18 cellular contexts compared by ENCODE assay signal in the genomic region with DNA sequence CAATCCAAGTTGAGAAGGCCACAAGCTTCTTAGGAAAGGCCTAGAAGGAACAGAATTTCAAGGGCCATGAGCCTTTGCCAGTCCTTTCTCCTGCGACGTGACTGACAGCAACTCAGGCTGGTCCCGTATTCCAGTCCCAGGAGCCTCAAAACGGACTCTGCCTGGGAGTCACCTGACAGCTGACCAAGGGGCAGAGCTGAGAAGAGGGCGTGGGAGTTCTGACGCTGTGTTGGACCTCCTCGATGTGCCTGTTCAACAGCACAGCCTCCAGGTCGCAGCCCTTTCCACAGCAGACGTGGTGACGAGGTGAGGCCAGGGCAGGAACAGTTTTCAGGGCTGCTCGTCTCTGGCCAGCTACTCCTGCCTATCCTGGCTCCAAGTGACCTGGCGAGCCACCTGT. TPM values are rescaled to one million over a fixed set of nuclear protein-coding genes. Genes with fewer than 3 reads are reported as not detected.
DNase-seq lines count a peak whose midpoint lies in the region; ATAC-seq and TF ChIP-seq lines count a peak whose summit lies in the region.
"Had no signal": no experiment of that assay in that cellular context is flagged by ENCODE, and none has a peak within 500 bp of the region (broad histone marks: within the 10 kb centered on the region; RNA-seq: fewer than 3 reads in every experiment).

No MANE protein-coding gene starts in this region.

- dilution Hi-C loops in IMR-90 (cut with HindIII; ENCODE audit: low sequenced_read_pairs, unreplicated experiment) = no loop called here

- H3K56ac ChIP-seq in IMR-90 (ENCODE audit: extremely low read depth, insufficient read depth, low read length) = no peak overlapping the region

- no peak overlapping the region for H4K8ac ChIP-seq in IMR-90 (ENCODE audit: low read depth in 2 of 2, low read length in 2 of 2)

- no peaks in the 10 kb centered on the region for H3K4me1 ChIP-seq in IMR-90 (ENCODE audit: control insufficient read depth, insufficient read depth, low read length)
- H3K4me1 ChIP-seq in ovary (ENCODE audit: insufficient read depth) = no peaks in the 10 kb centered on the region

- no peak overlapping the region for H4K5ac ChIP-seq in IMR-90 (ENCODE audit: low read depth, low read length)

- TF ChIP-seq RAD21 in IMR-90 (IDR thresholded peaks at IDR 0.05; ENCODE audit: low read length) = no peak

- H3K9me1 ChIP-seq in IMR-90 (ENCODE audit: insufficient read depth, low read length) = 0 out of 2 replicates have a peak, but pooled peaks cover 3% of the 10 kb centered on the region

- H3K14ac ChIP-seq in IMR-90 (replicated peaks; ENCODE audit: low read depth, low read length) = no peak overlapping the region

- no peak overlapping the region for H2BK120ac ChIP-seq in IMR-90 (ENCODE audit: low read depth, low read length)

- POLR2A ChIA-PET in IMR-90 (lab: Charles Lee; ENCODE audit: unreplicated experiment) = no interaction called here

- no peak for TF ChIP-seq CTCF in IMR-90 (conservative IDR thresholded peaks at IDR 0.05; ENCODE audit: low read depth, low read length)
- TF ChIP-seq CTCF in ovary (IDR thresholded peaks at IDR 0.05) = no peak

- H3K27ac ChIP-seq in IMR-90 (ENCODE audit: insufficient read depth, low read length) (no peak overlapping the region), cingulate gyrus (ENCODE audit: low read depth, low read length) (peak overlapping the region; percentile 25), ovary (no peak overlapping the region), temporal lobe (ENCODE audit: low read depth, low read length) (peak overlapping the region; percentile 93)
- H3K27ac ChIP-seq: C4-2B, HL-60 had no signal

- intact Hi-C loops in IMR-90 (cut with micrococcal nuclease) = loop anchor here (10.0 kb wide), 2 partner anchors 294 to 364 kb away; no protein-coding TSS in a partner anchor
- intact Hi-C loops in ovary (cut with DNase I) = loop anchor here in 1 of 4 donors (10.0 kb wide), 1 partner anchor 294 kb away; no protein-coding TSS in a partner anchor

- H3K27me3 ChIP-seq in IMR-90 (ENCODE audit: control insufficient read depth, insufficient read depth, low read length) = no peaks in the 10 kb centered on the region
- no peaks in the 10 kb centered on the region for H3K27me3 ChIP-seq in ovary

- no peaks in the 10 kb centered on the region for H3K9me3 ChIP-seq in IMR-90 (ENCODE audit: control insufficient read depth, insufficient read depth, low read length)
- H3K9me3 ChIP-seq in ovary = no peaks in the 10 kb centered on the region

- H2BK20ac ChIP-seq in IMR-90 (ENCODE audit: low read depth, low read length) = no peak overlapping the region

- H2AK9ac ChIP-seq in IMR-90 (replicated peaks; ENCODE audit: low read depth, low read length, poor library complexity) = no peak overlapping the region

- BruUV-seq in IMR-90 (replicated peaks; lab: Mats Ljungman, UMichigan) = no TSS peak

- no peak overlapping the region for H4K91ac ChIP-seq in IMR-90 (ENCODE audit: insufficient read depth, low read depth, low read length)

- WGBS in IMR-90 (ENCODE audit: extremely low coverage in 2 of 2, insufficient read length in 1 of 2), 2 experiments = 95% methylated on average over 11 of the region's 12 CpGs; no CpG with 5 or more reads in 1 of the 2 experiments
- WGBS in ovary, 3 donors = 82 to 87% (median 84%) methylated on average over 12 of the region's 12 CpGs

- ATAC-seq in IMR-90 (ENCODE audit: low read depth) (no peak), HG03097 (IDR thresholded peaks at IDR 0.05; ENCODE audit: low FRiP score, unreplicated experiment) (no peak)
- ATAC-seq: PC-3 had no signal

- CTCF ChIA-PET in IMR-90 (lab: Yijun Ruan, JAX) = interaction anchor here (1.0 kb wide), 2 partner anchors 16 to 420 kb away, joined by 3 read pairs; no protein-coding TSS in a partner anchor

- H2AK5ac ChIP-seq in IMR-90 (ENCODE audit: low read depth, low read length) = no peak overlapping the region

- no peak overlapping the region for H3K4me2 ChIP-seq in IMR-90 (ENCODE audit: low read depth, low read length)

- H2BK15ac ChIP-seq in IMR-90 (ENCODE audit: low read depth, low read length) = no peak overlapping the region

- H2AFZ ChIP-seq in IMR-90 (replicated peaks; ENCODE audit: low read length, poor library complexity) = peak overlapping the region; percentile 14

- H3K4ac ChIP-seq in IMR-90 (ENCODE audit: low read depth, low read length) = no peak overlapping the region

- H3K36me3 ChIP-seq in IMR-90 (ENCODE audit: control insufficient read depth, insufficient read depth, low read length) (peaks cover 11% of the 10 kb centered on the region), ovary (no peaks in the 10 kb centered on the region)

- H3K18ac ChIP-seq in IMR-90 (ENCODE audit: low read depth, low read length) = no peak overlapping the region

- TF ChIP-seq POLR2A in IMR-90 (IDR thresholded peaks at IDR 0.05; ENCODE audit: low read depth, low read length) (no peak), ovary (IDR thresholded peaks at IDR 0.05) (no peak)

- H3K23ac ChIP-seq in IMR-90 (ENCODE audit: low read depth, low read length) = no peak overlapping the region

- no peak for TF ChIP-seq EP300 in ovary (IDR thresholded peaks at IDR 0.05)

- 0 out of 2 replicates have a peak, but pooled peaks cover 4% of the 10 kb centered on the region for H4K20me1 ChIP-seq in IMR-90 (ENCODE audit: insufficient read depth, low read length)

- H3K4me3 ChIP-seq in IMR-90 (ENCODE audit: insufficient read depth, low read depth, low read length) (no peak overlapping the region), ovary (no peak overlapping the region)

- no peak overlapping the region for H2BK5ac ChIP-seq in IMR-90 (ENCODE audit: low read depth, low read length, poor library complexity, severe bottlenecking)

- DNase-seq in IMR-90 (no peak), ovary (peak in 3 of 5 donors; percentile 6 to 27 (median 18)), GOT3 (lab: John Stamatoyannopoulos, UW) (no peak)
- no peak for DNase-seq in stimulated activated CD4-positive, alpha-beta T cell treated with anti-CD3 and anti-CD28 coated beads, Interleukin-12 subunit alpha, Interleukin-12 subunit beta, amount 100 ng/mL, for 4 hours
- DNase-seq: AML-193, DMS79 treated with DMSO at 0.1 percent for 48 hours, Karpas-422, NCI-H1417 treated with DMSO at 0.1 percent for 48 hours, NCI-H187 treated with DMSO at 0.1 percent for 48 hours, NCI-H2227 treated with DMSO at 0.1 percent for 48 hours, NCI-H524 treated with DMSO at 0.1 percent for 48 hours, RPMI8226 had no signal

- H3K9ac ChIP-seq in IMR-90 (ENCODE audit: low read depth, low read length) = no peak overlapping the region

- in situ Hi-C loops in IMR-90 (cut with MboI; ENCODE audit: low sequenced_read_pairs) = no loop called here

- H3K79me1 ChIP-seq in IMR-90 (ENCODE audit: low read depth in 1 of 2, low read length in 2 of 2) = no peaks in the 10 kb centered on the region

TF ChIP-seq in IMR-90, 13 proteins besides CTCF, POLR2A, EP300 and RAD21:
- TF ChIP-seq ELK1 (IDR thresholded peaks at IDR 0.05; ENCODE audit: borderline replicate concordance, low read depth, low read length) (no peak), USF2 (IDR thresholded peaks at IDR 0.05; ENCODE audit: low read depth, low read length) (no peak), SMC3 (IDR thresholded peaks at IDR 0.05; ENCODE audit: low read depth, low read length) (no peak), CHD1 (IDR thresholded peaks at IDR 0.05; ENCODE audit: low read depth, low read length) (no peak), CEBPB (IDR thresholded peaks at IDR 0.05; ENCODE audit: low read depth, low read length) (no peak), MAFK (IDR thresholded peaks at IDR 0.05; ENCODE audit: low read depth, low read length) (no peak), NFE2L2 (IDR thresholded peaks at IDR 0.05; ENCODE audit: low read depth, low read length) (no peak), FOS (IDR thresholded peaks at IDR 0.05; ENCODE audit: low read depth, low read length) (no peak), MAZ (IDR thresholded peaks at IDR 0.05; ENCODE audit: borderline replicate concordance, low read depth, low read length) (no peak), BHLHE40 (IDR thresholded peaks at IDR 0.05; ENCODE audit: low read depth, low read length) (no peak), RFX5 (IDR thresholded peaks at IDR 0.05; ENCODE audit: low read depth, low read length) (no peak), RCOR1 (IDR thresholded peaks at IDR 0.05; ENCODE audit: insufficient replicate concordance, low read length) (no peak), MXI1 (IDR thresholded peaks at IDR 0.05; ENCODE audit: borderline replicate concordance, low read depth, low read length) (no peak)

RNA-seq across cellular contexts. Expression of gene CENPO, which starts 37.6 kb away (rescaled TPM):
- total RNA-seq in IMR-90 (2012; rRNA removed) = 24.2 and 27.2 TPM in 2 replicates
- 20.1 and 21.7 TPM in 2 replicates for polyA plus RNA-seq in IMR-90 (2012; rRNA removed)
- 8.6 and 12.2 TPM in 2 replicates for polyA plus RNA-seq in IMR-90 (2012; cell fraction: cytosol; rRNA removed)
- 21.5 and 31.5 TPM in 2 replicates for polyA plus RNA-seq in IMR-90 (2012; cell fraction: nucleus; rRNA removed; ENCODE audit: low replicate concordance)
- total RNA-seq in ovary = 1 to 10 TPM; 1.0 to 3.9 (median 2.4) TPM
- 1 to 10 TPM; 1.7 to 4.7 TPM for polyA plus RNA-seq in ovary
- total RNA-seq in temporal lobe = 11.3 TPM

RNA-seq across cellular contexts. Expression of gene PTRHD1, which starts 37.6 kb away (rescaled TPM):
- total RNA-seq in IMR-90 (2012; rRNA removed) (11.7 and 17.2 TPM in 2 replicates), ovary (10 to 100 TPM; 14.9 to 68.1 (median 21.1) TPM), temporal lobe (27.5 TPM)
- polyA plus RNA-seq in IMR-90 (2012; rRNA removed) (30.9 and 40.2 TPM in 2 replicates), ovary (10 to 100 TPM; 21.0 to 57.8 TPM)
- 36.0 and 59.4 TPM in 2 replicates for polyA plus RNA-seq in IMR-90 (2012; cell fraction: cytosol; rRNA removed)
- 10.1 and 10.7 TPM in 2 replicates for polyA plus RNA-seq in IMR-90 (2012; cell fraction: nucleus; rRNA removed; ENCODE audit: low replicate concordance)

Comparison
In these comparisons a context has a peak if more than half of its experiments do, and no peak if none do; other contexts are left out.
1. DNase-seq: peak in ovary (3 of 5); none in IMR-90 (single experiment), GOT3 (single experiment) and stimulated activated CD4-positive, alpha-beta T cell treated with anti-CD3 and anti-CD28 coated beads, Interleukin-12 subunit alpha, Interleukin-12 subunit beta, amount 100 ng/mL, for 4 hours (single experiment).
2. H3K27ac ChIP-seq: peak in cingulate gyrus (single experiment) and temporal lobe (single experiment); none in IMR-90 (single experiment) and ovary (0 of 2).